ENCODE assay signal across 11 cellular contexts in the genomic region with DNA sequence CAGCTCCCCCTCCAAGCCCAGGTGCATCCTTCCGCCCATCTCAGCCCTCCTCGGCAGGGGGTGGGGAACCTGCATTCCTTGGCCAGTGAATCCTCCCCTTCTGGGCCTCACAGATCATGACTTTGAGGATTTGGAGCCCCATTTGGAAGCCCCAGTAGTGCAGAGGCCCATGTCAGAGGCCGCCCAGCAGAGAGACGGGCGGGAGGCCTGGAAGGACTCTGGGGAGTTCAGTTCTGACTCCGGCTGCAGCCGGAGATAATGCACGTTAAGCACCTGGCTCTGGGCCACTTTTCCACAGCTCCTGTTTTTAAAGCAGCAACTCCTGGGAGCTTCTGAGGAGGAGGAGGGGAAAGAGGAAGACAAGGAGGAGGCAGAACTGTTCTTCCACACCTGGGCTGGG. TPM values are rescaled to one million over a fixed set of nuclear protein-coding genes. Genes with fewer than 3 reads are reported as not detected.
DNase-seq lines count a peak whose midpoint lies in the region; ATAC-seq and TF ChIP-seq lines count a peak whose summit lies in the region.
"Had no signal": no experiment of that assay in that cellular context is flagged by ENCODE, and none has a peak within 500 bp of the region (broad histone marks: within the 10 kb centered on the region; RNA-seq: fewer than 3 reads in every experiment).

No MANE protein-coding gene starts in this region.

- H3K9ac ChIP-seq in adipocyte (ENCODE audit: low read length), result peak overlapping the region; percentile 73

- in situ Hi-C loops in transverse colon (cut with MboI; ENCODE audit: low pct_ligation_motif_present in 1 of 4, low pct_unique_long_range_greater_than_20kb in 1 of 4, low sequenced_read_pairs in 3 of 4), result no loop called here

- H3K36me3 ChIP-seq in adipocyte (ENCODE audit: control insufficient read depth, insufficient read depth, low read length, severe bottlenecking), result peaks cover 62% of the 10 kb centered on the region
- H3K36me3 ChIP-seq in hepatocyte (replicated peaks; ENCODE audit: insufficient read depth, low read depth), result no peaks in the 10 kb centered on the region
- H3K36me3 ChIP-seq in transverse colon, result no peaks in the 10 kb centered on the region
- no peaks in the 10 kb centered on the region for H3K36me3 ChIP-seq in PC-9 (ENCODE audit: low read depth)

- no peak for TF ChIP-seq POLR2A in transverse colon (IDR thresholded peaks at IDR 0.05)

- no peaks in the 10 kb centered on the region for H3K79me2 ChIP-seq in hepatocyte
- no peaks in the 10 kb centered on the region for H3K79me2 ChIP-seq in PC-9 (ENCODE audit: low read depth)

- no TSS peak for BruUV-seq in PC-9 (replicated peaks; lab: Mats Ljungman, UMichigan)

- H3K27ac ChIP-seq in hepatocyte (peak overlapping the region; percentile 5), transverse colon (peak overlapping the region in 3 of 4 donors; percentile 2 to 64 (median 11)), PC-9 (no peak overlapping the region)

- H2AFZ ChIP-seq in hepatocyte, result no peak overlapping the region
- H2AFZ ChIP-seq in PC-9, result no peak overlapping the region

- DNase-seq in NCI-H748 (lab: John Stamatoyannopoulos, UW; ENCODE audit: unreplicated experiment), result peak; percentile 36
- DNase-seq in NCI-H748 treated with DMSO at 0.1 percent for 48 hours (lab: John Stamatoyannopoulos, UW), result no peak
- peak; percentile 20 for DNase-seq in adipocyte (ENCODE audit: low read depth)
- peak; percentile 78 for DNase-seq in hepatocyte (ENCODE audit: low spot score)
- DNase-seq in transverse colon, result peak; percentile 51
- DNase-seq in PC-9, result no peak
- DNase-seq: effector CD4-positive, alpha-beta T cell; HCEC 1CT had no signal

- H3K9me2 ChIP-seq in hepatocyte (replicated peaks; ENCODE audit: insufficient read depth) (no peaks in the 10 kb centered on the region), PC-9 (ENCODE audit: insufficient read depth) (no peaks in the 10 kb centered on the region)

- H4K20me1 ChIP-seq in hepatocyte (ENCODE audit: insufficient read depth, poor library complexity, severe bottlenecking), result no peaks in the 10 kb centered on the region
- H4K20me1 ChIP-seq in PC-9 (ENCODE audit: insufficient read depth), result no peaks in the 10 kb centered on the region

- POLR2A ChIA-PET in PC-9 (lab: Charles Lee; ENCODE audit: unreplicated experiment), result no interaction called here

- no peaks in the 10 kb centered on the region for H3K9me3 ChIP-seq in adipocyte (ENCODE audit: control insufficient read depth, low read length)
- H3K9me3 ChIP-seq in hepatocyte (ENCODE audit: low read depth), result no peaks in the 10 kb centered on the region
- no peaks in the 10 kb centered on the region for H3K9me3 ChIP-seq in transverse colon
- H3K9me3 ChIP-seq in PC-9 (ENCODE audit: insufficient read depth, low read depth), result no peaks in the 10 kb centered on the region

- no peak for TF ChIP-seq EP300 in transverse colon (IDR thresholded peaks at IDR 0.05; ENCODE audit: low read depth)

- H3F3A ChIP-seq in PC-9 (ENCODE audit: insufficient read depth, low read depth), result peaks cover 16% of the 10 kb centered on the region; the same call in 1 of the 2 replicates

- intact Hi-C loops in transverse colon (cut with DNase I; ENCODE audit: low total_unique reads), result no loop called here
- intact Hi-C loops in PC-9 (cut with micrococcal nuclease; ENCODE audit: unreplicated experiment), result no loop called here

- H3K27me3 ChIP-seq in adipocyte (replicated peaks; ENCODE audit: control insufficient read depth, insufficient read depth, low read length) (no peaks in the 10 kb centered on the region), hepatocyte (peaks cover 17% of the 10 kb centered on the region), transverse colon (no peaks in the 10 kb centered on the region), PC-9 (ENCODE audit: insufficient read depth, low read depth) (no peaks in the 10 kb centered on the region; the same call in 1 of the 2 replicates)

- TF ChIP-seq CTCF in hepatocyte (IDR thresholded peaks at IDR 0.05; ENCODE audit: poor library complexity) (no peak), transverse colon (IDR thresholded peaks at IDR 0.05) (no peak), PC-9 (conservative IDR thresholded peaks at IDR 0.05) (no peak)

- H3K4me1 ChIP-seq in adipocyte (ENCODE audit: control insufficient read depth, insufficient read depth, low read length) (peaks cover 57% of the 10 kb centered on the region), hepatocyte (ENCODE audit: insufficient read depth) (peaks cover 49% of the 10 kb centered on the region), transverse colon (peaks cover 49 to 58% (median 51%) of the 10 kb centered on the region in 4 donors), PC-9 (replicated peaks; ENCODE audit: insufficient read depth) (peaks cover 29% of the 10 kb centered on the region)

- WGBS in hepatocyte (ENCODE audit: low lambda C conversion rate, missing lambda C conversion rate), result 57% methylated on average over 8 of the region's 8 CpGs
- WGBS in transverse colon (ENCODE audit: low coverage in 1 of 2), 2 donors, result 43% methylated on average over 8 of the region's 8 CpGs; no CpG with 5 or more reads in 1 of the 2 donors

- CTCF ChIA-PET in PC-9 (lab: Charles Lee), result no interaction called here

- peak overlapping the region; percentile 9 for H3K4me2 ChIP-seq in hepatocyte
- H3K4me2 ChIP-seq in PC-9, result no peak overlapping the region

- ATAC-seq in esophagus mucosa, result no peak
- no peak for ATAC-seq in GM19452 (IDR thresholded peaks at IDR 0.05; ENCODE audit: unreplicated experiment)
- ATAC-seq: GM12878 had no signal

- peak overlapping the region; percentile 21 for H3K4me3 ChIP-seq in adipocyte (ENCODE audit: low read length)
- no peak overlapping the region for H3K4me3 ChIP-seq in hepatocyte
- no peak overlapping the region for H3K4me3 ChIP-seq in transverse colon
- no peak overlapping the region for H3K4me3 ChIP-seq in PC-9
- H3K4me3 ChIP-seq: GM12878 had no signal

RNA-seq across cellular contexts. Expression of gene ATOH8, which starts 14.9 kb away (rescaled TPM):
- total RNA-seq in hepatocyte (2.0 and 2.9 TPM in 2 replicates), transverse colon (10 to 100 TPM in 3 of 4 donors, 1 to 10 TPM in 1; 7.4 to 32.6 (median 14.4) TPM), esophagus mucosa (1.2 TPM), PC-9 (2021) (0.25 TPM in 1 of 2 replicates, not detected in the other)
- 1.3 and 2.1 TPM in 2 replicates for polyA plus RNA-seq in hepatocyte
- total RNA-seq: GM12878 had no signal

Comparison
In these comparisons a context has a peak if more than half of its experiments do, and no peak if none do; other contexts are left out.
1. DNase-seq: peak in NCI-H748 (single experiment), adipocyte (single experiment), hepatocyte (single experiment) and transverse colon (single experiment); none in NCI-H748 treated with DMSO at 0.1 percent for 48 hours (single experiment) and PC-9 (0 of 2).